In genomic region chr11:7918141-7918540, GRCh38 we compare ENCODE assay signal across 24 cellular contexts. TPM values are rescaled to one million over a fixed set of nuclear protein-coding genes. Genes with fewer than 3 reads are reported as not detected.
"Had no signal": no experiment of that assay in that cellular context is flagged by ENCODE, and none has a peak within 500 bp of the region (broad histone marks: within the 10 kb centered on the region; RNA-seq: fewer than 3 reads in every experiment).

No MANE protein-coding gene starts in this region.

- H3K4me3 ChIP-seq: MG63 had no signal

- H3K27me3 ChIP-seq: MG63 had no signal

- DNase-seq: KBM-7, MG63, NCI-H1092, NCI-H1105 treated with DMSO at 0.1 percent for 48 hours, NCI-H1417 treated with DMSO at 0.1 percent for 48 hours, NCI-H146, NCI-H1694 treated with DMSO at 0.1 percent for 48 hours, NCI-H1930, NCI-H2081 treated with DMSO at 0.1 percent for 48 hours, NCI-H2171, NCI-H226, NCI-H446, NCI-H510A, NCI-H524 treated with DMSO at 0.1 percent for 48 hours, NCI-H69, NCI-H774, SHP77 had no signal

- H3K27ac ChIP-seq: HL-60, RWPE1 had no signal

- ATAC-seq: Panc1 had no signal

- H3K9me3 ChIP-seq: MG63 had no signal

- FAIRE-seq: HTR-8/SVneo had no signal

- H3K36me3 ChIP-seq: MG63 had no signal

RNA-seq across cellular contexts. Expression of gene OR10A6, which starts 12.9 kb away (rescaled TPM):
- total RNA-seq: LHCN-M2, OCI-LY7, SK-MEL-5 had no signal

RNA-seq across cellular contexts. Expression of gene OR10A3, which starts 23.4 kb away (rescaled TPM):
- total RNA-seq: LHCN-M2, OCI-LY7, SK-MEL-5 had no signal

RNA-seq across cellular contexts. Expression of gene NLRP10, which starts 47.1 kb away (rescaled TPM):
- total RNA-seq: OCI-LY7, SK-MEL-5 had no signal
